Comparison of ENCODE assay signal across 9 cellular contexts in genomic region chr2:9178110-9178904, GRCh38. TPM values are rescaled to one million over a fixed set of nuclear protein-coding genes. Genes with fewer than 3 reads are reported as not detected.
DNase-seq lines count a peak whose midpoint lies in the region; ATAC-seq and TF ChIP-seq lines count a peak whose summit lies in the region.
"Had no signal": no experiment of that assay in that cellular context is flagged by ENCODE, and none has a peak within 500 bp of the region (broad histone marks: within the 10 kb centered on the region; RNA-seq: fewer than 3 reads in every experiment).

No MANE protein-coding gene starts in this region.

- H3K9me3 ChIP-seq in ascending aorta (no peaks in the 10 kb centered on the region), mesenchymal stem cell (ENCODE audit: control insufficient read depth, low read length) (no peaks in the 10 kb centered on the region)
- no peaks in the 10 kb centered on the region for H3K9me3 ChIP-seq in CD4-positive, alpha-beta T cell (ENCODE audit: control insufficient read depth, low read length)

- H2AK5ac ChIP-seq in mesenchymal stem cell (ENCODE audit: low read length, severe bottlenecking): peak overlapping the region; percentile 71

- H3K23ac ChIP-seq in mesenchymal stem cell (ENCODE audit: low read length in 2 of 2): no peak overlapping the region

- H3K36me3 Mint-ChIP-seq in CD4-positive, alpha-beta T cell (ENCODE audit: low read depth): no peaks in the 10 kb centered on the region
- H3K36me3 Mint-ChIP-seq: CD4-positive, CD25-positive, alpha-beta regulatory T cell had no signal

- POLR2A ChIA-PET in CD4-positive, alpha-beta T cell (lab: Charles Lee): no interaction called here

- CTCF ChIA-PET in CD4-positive, alpha-beta T cell (lab: Charles Lee): interaction anchor here (0.6 kb wide), 1 partner anchor 154 kb away, joined by 3 read pairs; no protein-coding TSS in a partner anchor

- no peak for DNase-seq in ascending aorta (ENCODE audit: low spot score in 2 of 2)
- no peak for DNase-seq in mesenchymal stem cell
- no peak for DNase-seq in UCSD-AML1 (lab: John Stamatoyannopoulos, UW; ENCODE audit: unreplicated experiment)
- no peak for DNase-seq in NCI-H1048 (lab: John Stamatoyannopoulos, UW)
- no peak for DNase-seq in CD4-positive, alpha-beta T cell
- DNase-seq: CD4-positive, CD25-positive, alpha-beta regulatory T cell had no signal

- ATAC-seq in HG02759 (IDR thresholded peaks at IDR 0.05; ENCODE audit: unreplicated experiment) (peak; percentile 52), HG02981 (IDR thresholded peaks at IDR 0.05; ENCODE audit: unreplicated experiment) (no peak)
- ATAC-seq in CD4-positive, alpha-beta T cell (ENCODE audit: poor library complexity): no peak

- H2BK5ac ChIP-seq in mesenchymal stem cell (ENCODE audit: low read depth, low read length, poor library complexity, severe bottlenecking): no peak overlapping the region

- H3K27ac Mint-ChIP-seq in CD4-positive, alpha-beta T cell: no peak overlapping the region
- H3K27ac Mint-ChIP-seq: CD4-positive, CD25-positive, alpha-beta regulatory T cell had no signal

- WGBS in mesenchymal stem cell: 23% methylated on average over 2 of the region's 2 CpGs

- H2BK12ac ChIP-seq in mesenchymal stem cell (ENCODE audit: low read length in 2 of 2): peak overlapping the region; percentile 18 to 88

- H2BK15ac ChIP-seq in mesenchymal stem cell (ENCODE audit: low read depth, poor library complexity, severe bottlenecking): no peak overlapping the region

- intact Hi-C loops in ascending aorta (cut with DNase I): loop anchor here (5.0 kb wide), 1 partner anchor 36 kb away; no protein-coding TSS in a partner anchor
- intact Hi-C loops in CD4-positive, alpha-beta T cell (cut with DNase I, micrococcal nuclease): no loop called here

- H3K9me3 Mint-ChIP-seq in CD4-positive, alpha-beta T cell: no peaks in the 10 kb centered on the region

- no peak overlapping the region for H3K4me3 Mint-ChIP-seq in CD4-positive, alpha-beta T cell
- H3K4me3 Mint-ChIP-seq: CD4-positive, CD25-positive, alpha-beta regulatory T cell had no signal

- no peak overlapping the region for H3K4ac ChIP-seq in mesenchymal stem cell (ENCODE audit: low read depth in 1 of 2, low read length in 2 of 2)

- H3K14ac ChIP-seq in mesenchymal stem cell (ENCODE audit: low read length in 2 of 2): peak overlapping the region in 1 of 2 experiments; percentile 13

- no peak overlapping the region for H2AFZ ChIP-seq in ACC112 (ENCODE audit: low read length, unreplicated experiment)
- H2AFZ ChIP-seq in mesenchymal stem cell (ENCODE audit: low read depth, low read length): no peak overlapping the region

- H3K4me1 Mint-ChIP-seq in CD4-positive, alpha-beta T cell (ENCODE audit: low read depth): no peaks in the 10 kb centered on the region
- H3K4me1 Mint-ChIP-seq: CD4-positive, CD25-positive, alpha-beta regulatory T cell had no signal

- H3K27ac ChIP-seq in ACC112 (ENCODE audit: low read depth, low read length) (peak overlapping the region; percentile 98), ascending aorta (peak overlapping the region; percentile 91 to 96), mesenchymal stem cell (ENCODE audit: low read length, poor library complexity, severe bottlenecking) (peak overlapping the region; percentile 43)
- no peak overlapping the region for H3K27ac ChIP-seq in CD4-positive, alpha-beta T cell (ENCODE audit: low read depth, low read length)

- peak overlapping the region; percentile 93 for H3K9ac ChIP-seq in mesenchymal stem cell (ENCODE audit: low read length)

- H4K91ac ChIP-seq in mesenchymal stem cell (ENCODE audit: low read length): peak overlapping the region; percentile 8

- H3K27me3 Mint-ChIP-seq in CD4-positive, alpha-beta T cell: peaks cover 29% of the 10 kb centered on the region

- H4K8ac ChIP-seq in mesenchymal stem cell (ENCODE audit: low read length): peak overlapping the region; percentile 71

- H3K4me1 ChIP-seq in ACC112 (ENCODE audit: control insufficient read depth, insufficient read depth, low read length, unreplicated experiment) (peaks cover 36% of the 10 kb centered on the region), ascending aorta (peaks cover 11 to 28% of the 10 kb centered on the region in 2 donors), mesenchymal stem cell (ENCODE audit: control insufficient read depth, insufficient read depth, low read depth, low read length) (peaks cover 15% of the 10 kb centered on the region)

- no peak for TF ChIP-seq CTCF in ascending aorta (IDR thresholded peaks at IDR 0.05)
- TF ChIP-seq CTCF in CD4-positive, alpha-beta T cell (IDR thresholded peaks at IDR 0.05): no peak

- H2BK120ac ChIP-seq in mesenchymal stem cell (ENCODE audit: low read depth, low read length): peak overlapping the region; percentile 9

- peak overlapping the region; percentile 0 for H3K4me2 ChIP-seq in mesenchymal stem cell (ENCODE audit: low read length, poor library complexity, severe bottlenecking)

- peak overlapping the region; percentile 62 for H3K4me3 ChIP-seq in ACC112 (ENCODE audit: low read depth, low read length)
- peak overlapping the region in 1 of 2 donors; percentile 23 for H3K4me3 ChIP-seq in ascending aorta
- H3K4me3 ChIP-seq in mesenchymal stem cell (ENCODE audit: insufficient read depth in 1 of 2, low read depth in 1 of 2, low read length in 2 of 2): peak overlapping the region in 1 of 2 experiments; percentile 66

- H3K79me2 ChIP-seq in ACC112 (ENCODE audit: control insufficient read depth, insufficient read depth, low read length, unreplicated experiment): no peaks in the 10 kb centered on the region

- peak overlapping the region; percentile 56 to 90 for H3K18ac ChIP-seq in mesenchymal stem cell (ENCODE audit: low read depth in 1 of 2, low read length in 2 of 2)

- no peaks in the 10 kb centered on the region for H3K79me1 ChIP-seq in mesenchymal stem cell (replicated peaks; ENCODE audit: low read length, poor library complexity, severe bottlenecking)

- H3K27me3 ChIP-seq in ACC112 (ENCODE audit: insufficient read depth, low read length): no peaks in the 10 kb centered on the region
- H3K27me3 ChIP-seq in ascending aorta: no peaks in the 10 kb centered on the region
- H3K27me3 ChIP-seq in mesenchymal stem cell (ENCODE audit: control insufficient read depth in 1 of 2, insufficient read depth in 1 of 2, low read length in 2 of 2): no peaks in the 10 kb centered on the region
- H3K27me3 ChIP-seq in CD4-positive, alpha-beta T cell (ENCODE audit: control insufficient read depth, insufficient read depth, low read length): no peaks in the 10 kb centered on the region

- no peaks in the 10 kb centered on the region for H3K36me3 ChIP-seq in ACC112 (ENCODE audit: insufficient read depth, low read length)
- H3K36me3 ChIP-seq in ascending aorta: no peaks in the 10 kb centered on the region
- H3K36me3 ChIP-seq in mesenchymal stem cell (ENCODE audit: control insufficient read depth in 1 of 2, insufficient read depth in 2 of 2, low read depth in 1 of 2, low read length in 2 of 2): no peaks in the 10 kb centered on the region

RNA-seq across cellular contexts. Expression of gene ASAP2, which starts 28.3 kb away (rescaled TPM):
- total RNA-seq in ascending aorta: 56.9 TPM
- polyA plus RNA-seq in mesenchymal stem cell (2013, experiment 1 of 2): 27.5 TPM
- 23.9 TPM for polyA plus RNA-seq in mesenchymal stem cell (2013, experiment 2 of 2)
- under 1 TPM in 1 of 2 experiments, not detected in 1; 0.16 TPM for total RNA-seq in CD4-positive, alpha-beta T cell
- polyA plus RNA-seq: CD4-positive, CD25-positive, alpha-beta regulatory T cell had no signal

Comparison
In these comparisons a context has a peak if more than half of its experiments do, and no peak if none do; other contexts are left out.
1. RNA of gene ASAP2, which starts 28.3 kb away (total RNA-seq): 56.9 TPM in ascending aorta (single experiment); 0.16 TPM in CD4-positive, alpha-beta T cell; every median in the first group is over 10 times any median in the second.